In genomic region chr17:47831934-47832327, GRCh38 we compare ENCODE assay signal across 2 cellular contexts.
TF ChIP-seq lines count a peak whose summit lies in the region.

No MANE protein-coding gene starts in this region.

TF ChIP-seq in GM12891, 5 proteins besides CTCF, POLR2A, EP300 and RAD21:
- no peak for TF ChIP-seq POLR2AphosphoS5 (IDR thresholded peaks at IDR 0.05; ENCODE audit: low read depth, low read length)
- TF ChIP-seq TAF1 (IDR thresholded peaks at IDR 0.05; ENCODE audit: low read depth, low read length): no peak
- 0 out of 2 replicates have a peak, but pooled peaks have one; percentile 20 for TF ChIP-seq SPI1 (IDR thresholded peaks at IDR 0.05; ENCODE audit: low read depth, low read length)
- TF ChIP-seq PAX5 (IDR thresholded peaks at IDR 0.05; ENCODE audit: insufficient read depth, low read length, severe bottlenecking): no peak
- TF ChIP-seq POU2F2 (IDR thresholded peaks at IDR 0.05; ENCODE audit: low read depth, low read length): no peak
TF ChIP-seq in GM12891: peak in this region for 1.

TF ChIP-seq in H1, 55 proteins besides CTCF, POLR2A, EP300 and RAD21:
- no peak for TF ChIP-seq SRF (IDR thresholded peaks at IDR 0.05; ENCODE audit: low read depth, low read length)
- no peak for TF ChIP-seq CEBPB (IDR thresholded peaks at IDR 0.05; ENCODE audit: low read depth, low read length)
- no peak for TF ChIP-seq NRF1 (IDR thresholded peaks at IDR 0.05; ENCODE audit: low read depth, low read length)
- TF ChIP-seq ATF3 (IDR thresholded peaks at IDR 0.05; ENCODE audit: insufficient read depth, low read depth, low read length): no peak
- no peak for TF ChIP-seq CBX5 (IDR thresholded peaks at IDR 0.05; ENCODE audit: low read depth, low read length)
- no peak for TF ChIP-seq ZNF274 (IDR thresholded peaks at IDR 0.05; ENCODE audit: borderline replicate concordance, extremely low read depth, low read length)
- TF ChIP-seq BCL11A (IDR thresholded peaks at IDR 0.05; ENCODE audit: low read depth in 2 of 2, low read length in 2 of 2): no peak
- no peak for TF ChIP-seq EZH2 (IDR thresholded peaks at IDR 0.05; ENCODE audit: low read depth, low read length, severe bottlenecking)
- no peak for TF ChIP-seq POU5F1 (IDR thresholded peaks at IDR 0.05; ENCODE audit: low read depth, low read length)
- no peak for TF ChIP-seq TAF1 (IDR thresholded peaks at IDR 0.05; ENCODE audit: low read depth, low read length)
- no peak for TF ChIP-seq HDAC6 (IDR thresholded peaks at IDR 0.05; ENCODE audit: low read depth, low read length)
- no peak for TF ChIP-seq TAF7 (optimal IDR thresholded peaks at IDR 0.05; ENCODE audit: borderline replicate concordance, low read depth, low read length)
- no peak for TF ChIP-seq TEAD4 (IDR thresholded peaks at IDR 0.05; ENCODE audit: low read depth, low read length)
- no peak for TF ChIP-seq MAFK (IDR thresholded peaks at IDR 0.05; ENCODE audit: low read depth, low read length)
